In genomic region chr2:58571181-58571852, GRCh38 we compare ENCODE assay signal across 1 cellular context.
TF ChIP-seq lines count a peak whose summit lies in the region.

No MANE protein-coding gene starts in this region.

TF ChIP-seq in GM23338, 12 proteins besides CTCF, POLR2A, EP300 and RAD21 (continued from another document):
- no peak for TF ChIP-seq POLR2AphosphoS5 (IDR thresholded peaks at IDR 0.05; ENCODE audit: low read depth)
- no peak for TF ChIP-seq NANOG (IDR thresholded peaks at IDR 0.05; ENCODE audit: borderline replicate concordance)
- TF ChIP-seq ZNF462 (CRISPR knock-in tag; IDR thresholded peaks at IDR 0.05), result no peak
- TF ChIP-seq ZNF331 (CRISPR knock-in tag; IDR thresholded peaks at IDR 0.05; ENCODE audit: low read depth), result no peak
- TF ChIP-seq EZH2phosphoT487 (IDR thresholded peaks at IDR 0.05; ENCODE audit: unreplicated experiment), result no peak
- no peak for TF ChIP-seq EZH2 (IDR thresholded peaks at IDR 0.05; ENCODE audit: low read depth, unreplicated experiment)
